Comparison of ENCODE assay signal across 1 cellular context in the genomic region with DNA sequence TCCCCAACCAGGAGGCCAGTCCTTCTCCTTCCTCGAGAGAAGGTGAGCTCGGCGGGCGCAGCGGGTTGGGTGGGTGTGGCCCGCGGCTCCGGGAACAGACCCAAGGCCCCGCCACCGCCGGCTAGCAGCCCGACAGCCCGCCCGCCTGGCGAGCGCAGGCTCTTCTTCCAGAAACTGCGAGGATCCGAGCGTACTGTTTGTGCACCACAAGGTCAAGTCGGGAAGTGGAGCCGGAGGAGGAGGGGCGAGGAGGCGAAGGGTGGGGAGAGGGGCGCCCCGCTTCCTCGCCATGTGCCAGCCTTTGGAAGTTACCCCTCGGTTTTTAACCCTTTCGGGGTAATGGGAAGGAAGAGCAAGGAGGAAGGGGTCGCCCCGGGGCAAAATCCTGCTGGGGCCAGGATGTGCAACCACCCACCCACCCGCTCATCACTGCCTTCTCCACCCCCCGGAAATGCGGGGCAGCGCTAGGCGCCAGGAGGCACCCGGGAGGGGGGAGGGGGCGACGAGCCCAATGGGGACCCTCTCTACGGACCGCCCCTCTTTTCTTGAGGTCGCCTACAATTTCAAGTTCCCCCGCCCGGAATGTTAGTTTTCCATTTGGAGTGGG.
TF ChIP-seq lines count a peak whose summit lies in the region.

No MANE protein-coding gene starts in this region.

TF ChIP-seq in K562, 482 proteins besides CTCF, POLR2A, EP300 and RAD21 (continued from another document):
- TF ChIP-seq HNRNPLL (IDR thresholded peaks at IDR 0.05; ENCODE audit: low read depth, low read length, poor library complexity, severe bottlenecking) (no peak), ZNF121 (CRISPR knock-in tag; conservative IDR thresholded peaks at IDR 0.05) (no peak), RBM39 (optimal IDR thresholded peaks at IDR 0.05; ENCODE audit: low read depth, low read length) (no peak), ZNF75A (CRISPR knock-in tag; IDR thresholded peaks at IDR 0.05) (no peak), CEBPG (CRISPR knock-in tag; IDR thresholded peaks at IDR 0.05) (no peak), CEBPG (tag; conservative IDR thresholded peaks at IDR 0.05 in 1 of 2, IDR thresholded peaks at IDR 0.05 in 1 of 2) (no peak), ZNF274 (IDR thresholded peaks at IDR 0.05; ENCODE audit: borderline replicate concordance, low read depth, low read length) (no peak), SRF (CRISPR knock-in tag; IDR thresholded peaks at IDR 0.05) (no peak), PCBP2 (IDR thresholded peaks at IDR 0.05; ENCODE audit: low read depth, low read length, poor library complexity, severe bottlenecking) (no peak)
- TF ChIP-seq, protein P1, sequence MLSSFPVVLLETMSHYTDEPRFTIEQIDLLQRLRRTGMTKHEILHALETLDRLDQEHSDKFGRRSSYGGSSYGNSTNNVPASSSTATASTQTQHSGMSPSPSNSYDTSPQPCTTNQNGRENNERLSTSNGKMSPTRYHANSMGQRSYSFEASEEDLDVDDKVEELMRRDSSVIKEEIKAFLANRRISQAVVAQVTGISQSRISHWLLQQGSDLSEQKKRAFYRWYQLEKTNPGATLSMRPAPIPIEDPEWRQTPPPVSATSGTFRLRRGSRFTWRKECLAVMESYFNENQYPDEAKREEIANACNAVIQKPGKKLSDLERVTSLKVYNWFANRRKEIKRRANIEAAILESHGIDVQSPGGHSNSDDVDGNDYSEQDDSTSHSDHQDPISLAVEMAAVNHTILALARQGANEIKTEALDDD (IDR thresholded peaks at IDR 0.05): no peak
- TF ChIP-seq, protein P2, sequence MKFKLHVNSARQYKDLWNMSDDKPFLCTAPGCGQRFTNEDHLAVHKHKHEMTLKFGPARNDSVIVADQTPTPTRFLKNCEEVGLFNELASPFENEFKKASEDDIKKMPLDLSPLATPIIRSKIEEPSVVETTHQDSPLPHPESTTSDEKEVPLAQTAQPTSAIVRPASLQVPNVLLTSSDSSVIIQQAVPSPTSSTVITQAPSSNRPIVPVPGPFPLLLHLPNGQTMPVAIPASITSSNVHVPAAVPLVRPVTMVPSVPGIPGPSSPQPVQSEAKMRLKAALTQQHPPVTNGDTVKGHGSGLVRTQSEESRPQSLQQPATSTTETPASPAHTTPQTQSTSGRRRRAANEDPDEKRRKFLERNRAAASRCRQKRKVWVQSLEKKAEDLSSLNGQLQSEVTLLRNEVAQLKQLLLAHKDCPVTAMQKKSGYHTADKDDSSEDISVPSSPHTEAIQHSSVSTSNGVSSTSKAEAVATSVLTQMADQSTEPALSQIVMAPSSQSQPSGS (CRISPR knock-in tag; IDR thresholded peaks at IDR 0.05): no peak
- TF ChIP-seq, protein P3, sequence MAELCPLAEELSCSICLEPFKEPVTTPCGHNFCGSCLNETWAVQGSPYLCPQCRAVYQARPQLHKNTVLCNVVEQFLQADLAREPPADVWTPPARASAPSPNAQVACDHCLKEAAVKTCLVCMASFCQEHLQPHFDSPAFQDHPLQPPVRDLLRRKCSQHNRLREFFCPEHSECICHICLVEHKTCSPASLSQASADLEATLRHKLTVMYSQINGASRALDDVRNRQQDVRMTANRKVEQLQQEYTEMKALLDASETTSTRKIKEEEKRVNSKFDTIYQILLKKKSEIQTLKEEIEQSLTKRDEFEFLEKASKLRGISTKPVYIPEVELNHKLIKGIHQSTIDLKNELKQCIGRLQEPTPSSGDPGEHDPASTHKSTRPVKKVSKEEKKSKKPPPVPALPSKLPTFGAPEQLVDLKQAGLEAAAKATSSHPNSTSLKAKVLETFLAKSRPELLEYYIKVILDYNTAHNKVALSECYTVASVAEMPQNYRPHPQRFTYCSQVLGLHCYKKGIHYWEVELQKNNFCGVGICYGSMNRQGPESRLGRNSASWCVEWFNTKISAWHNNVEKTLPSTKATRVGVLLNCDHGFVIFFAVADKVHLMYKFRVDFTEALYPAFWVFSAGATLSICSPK (IDR thresholded peaks at IDR 0.05; ENCODE audit: borderline replicate concordance): no peak
- TF ChIP-seq, protein P4, sequence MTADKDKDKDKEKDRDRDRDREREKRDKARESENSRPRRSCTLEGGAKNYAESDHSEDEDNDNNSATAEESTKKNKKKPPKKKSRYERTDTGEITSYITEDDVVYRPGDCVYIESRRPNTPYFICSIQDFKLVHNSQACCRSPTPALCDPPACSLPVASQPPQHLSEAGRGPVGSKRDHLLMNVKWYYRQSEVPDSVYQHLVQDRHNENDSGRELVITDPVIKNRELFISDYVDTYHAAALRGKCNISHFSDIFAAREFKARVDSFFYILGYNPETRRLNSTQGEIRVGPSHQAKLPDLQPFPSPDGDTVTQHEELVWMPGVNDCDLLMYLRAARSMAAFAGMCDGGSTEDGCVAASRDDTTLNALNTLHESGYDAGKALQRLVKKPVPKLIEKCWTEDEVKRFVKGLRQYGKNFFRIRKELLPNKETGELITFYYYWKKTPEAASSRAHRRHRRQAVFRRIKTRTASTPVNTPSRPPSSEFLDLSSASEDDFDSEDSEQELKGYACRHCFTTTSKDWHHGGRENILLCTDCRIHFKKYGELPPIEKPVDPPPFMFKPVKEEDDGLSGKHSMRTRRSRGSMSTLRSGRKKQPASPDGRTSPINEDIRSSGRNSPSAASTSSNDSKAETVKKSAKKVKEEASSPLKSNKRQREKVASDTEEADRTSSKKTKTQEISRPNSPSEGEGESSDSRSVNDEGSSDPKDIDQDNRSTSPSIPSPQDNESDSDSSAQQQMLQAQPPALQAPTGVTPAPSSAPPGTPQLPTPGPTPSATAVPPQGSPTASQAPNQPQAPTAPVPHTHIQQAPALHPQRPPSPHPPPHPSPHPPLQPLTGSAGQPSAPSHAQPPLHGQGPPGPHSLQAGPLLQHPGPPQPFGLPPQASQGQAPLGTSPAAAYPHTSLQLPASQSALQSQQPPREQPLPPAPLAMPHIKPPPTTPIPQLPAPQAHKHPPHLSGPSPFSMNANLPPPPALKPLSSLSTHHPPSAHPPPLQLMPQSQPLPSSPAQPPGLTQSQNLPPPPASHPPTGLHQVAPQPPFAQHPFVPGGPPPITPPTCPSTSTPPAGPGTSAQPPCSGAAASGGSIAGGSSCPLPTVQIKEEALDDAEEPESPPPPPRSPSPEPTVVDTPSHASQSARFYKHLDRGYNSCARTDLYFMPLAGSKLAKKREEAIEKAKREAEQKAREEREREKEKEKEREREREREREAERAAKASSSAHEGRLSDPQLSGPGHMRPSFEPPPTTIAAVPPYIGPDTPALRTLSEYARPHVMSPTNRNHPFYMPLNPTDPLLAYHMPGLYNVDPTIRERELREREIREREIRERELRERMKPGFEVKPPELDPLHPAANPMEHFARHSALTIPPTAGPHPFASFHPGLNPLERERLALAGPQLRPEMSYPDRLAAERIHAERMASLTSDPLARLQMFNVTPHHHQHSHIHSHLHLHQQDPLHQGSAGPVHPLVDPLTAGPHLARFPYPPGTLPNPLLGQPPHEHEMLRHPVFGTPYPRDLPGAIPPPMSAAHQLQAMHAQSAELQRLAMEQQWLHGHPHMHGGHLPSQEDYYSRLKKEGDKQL (CRISPR knock-in tag; IDR thresholded peaks at IDR 0.05; ENCODE audit: borderline replicate concordance): no peak
- TF ChIP-seq, protein P5, sequence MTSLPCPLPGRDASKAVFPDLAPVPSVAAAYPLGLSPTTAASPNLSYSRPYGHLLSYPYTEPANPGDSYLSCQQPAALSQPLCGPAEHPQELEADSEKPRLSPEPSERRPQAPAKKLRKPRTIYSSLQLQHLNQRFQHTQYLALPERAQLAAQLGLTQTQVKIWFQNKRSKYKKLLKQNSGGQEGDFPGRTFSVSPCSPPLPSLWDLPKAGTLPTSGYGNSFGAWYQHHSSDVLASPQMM (CRISPR knock-in tag; IDR thresholded peaks at IDR 0.05): no peak
- TF ChIP-seq, protein P6, sequence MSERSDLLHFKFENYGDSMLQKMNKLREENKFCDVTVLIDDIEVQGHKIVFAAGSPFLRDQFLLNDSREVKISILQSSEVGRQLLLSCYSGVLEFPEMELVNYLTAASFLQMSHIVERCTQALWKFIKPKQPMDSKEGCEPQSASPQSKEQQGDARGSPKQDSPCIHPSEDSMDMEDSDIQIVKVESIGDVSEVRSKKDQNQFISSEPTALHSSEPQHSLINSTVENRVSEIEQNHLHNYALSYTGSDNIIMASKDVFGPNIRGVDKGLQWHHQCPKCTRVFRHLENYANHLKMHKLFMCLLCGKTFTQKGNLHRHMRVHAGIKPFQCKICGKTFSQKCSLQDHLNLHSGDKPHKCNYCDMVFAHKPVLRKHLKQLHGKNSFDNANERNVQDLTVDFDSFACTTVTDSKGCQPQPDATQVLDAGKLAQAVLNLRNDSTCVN (CRISPR knock-in tag; IDR thresholded peaks at IDR 0.05): no peak
- TF ChIP-seq, protein P7, sequence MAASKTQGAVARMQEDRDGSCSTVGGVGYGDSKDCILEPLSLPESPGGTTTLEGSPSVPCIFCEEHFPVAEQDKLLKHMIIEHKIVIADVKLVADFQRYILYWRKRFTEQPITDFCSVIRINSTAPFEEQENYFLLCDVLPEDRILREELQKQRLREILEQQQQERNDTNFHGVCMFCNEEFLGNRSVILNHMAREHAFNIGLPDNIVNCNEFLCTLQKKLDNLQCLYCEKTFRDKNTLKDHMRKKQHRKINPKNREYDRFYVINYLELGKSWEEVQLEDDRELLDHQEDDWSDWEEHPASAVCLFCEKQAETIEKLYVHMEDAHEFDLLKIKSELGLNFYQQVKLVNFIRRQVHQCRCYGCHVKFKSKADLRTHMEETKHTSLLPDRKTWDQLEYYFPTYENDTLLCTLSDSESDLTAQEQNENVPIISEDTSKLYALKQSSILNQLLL (CRISPR knock-in tag; IDR thresholded peaks at IDR 0.05; ENCODE audit: borderline replicate concordance): no peak
